ENCODE assay signal across 1 cellular context in the genomic region with DNA sequence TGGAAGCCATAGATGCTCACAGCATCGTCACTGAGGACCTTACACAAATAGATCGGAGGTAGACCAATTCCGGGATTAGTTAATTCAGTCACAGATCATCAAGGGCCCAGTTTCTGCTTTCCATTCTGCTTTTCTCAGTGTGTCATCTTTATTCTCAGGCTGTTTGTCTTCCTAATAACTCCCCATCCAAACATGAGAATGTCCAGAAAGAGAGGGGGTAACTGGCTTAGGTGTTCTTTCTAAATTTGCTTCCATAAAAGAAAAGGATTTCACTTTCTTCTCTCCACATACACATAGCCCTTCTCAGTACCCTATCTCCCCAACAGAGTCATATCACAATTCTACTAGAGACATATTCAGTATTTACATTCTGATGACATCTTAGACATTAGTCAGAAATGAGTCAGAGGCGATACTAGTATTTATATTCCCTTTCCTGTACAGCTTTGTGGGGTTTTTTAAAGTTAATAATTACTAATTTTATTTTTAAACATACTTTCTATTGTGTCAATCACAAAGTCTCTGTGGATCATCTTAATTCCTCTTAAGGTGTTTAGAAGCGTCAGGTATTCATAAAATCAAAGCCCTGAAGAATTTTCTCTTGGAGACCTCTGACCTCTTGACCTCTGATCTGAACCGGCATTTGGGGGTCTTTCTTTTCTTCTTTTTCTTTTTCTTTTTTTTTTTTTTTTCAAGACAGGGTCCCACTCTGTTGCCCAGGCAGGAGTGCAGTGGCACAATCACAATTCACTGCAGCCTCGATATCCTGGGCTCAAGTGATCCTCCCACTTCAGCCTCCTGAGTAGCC.
TF ChIP-seq lines count a peak whose summit lies in the region.

No MANE protein-coding gene starts in this region.

TF ChIP-seq in SK-N-SH, 30 proteins besides CTCF, POLR2A, EP300 and RAD21:
- TF ChIP-seq EZH2phosphoT487 (IDR thresholded peaks at IDR 0.05; ENCODE audit: borderline replicate concordance, low read depth) (no peak), SMC3 (IDR thresholded peaks at IDR 0.05; ENCODE audit: low read depth, low read length) (no peak), RXRA (IDR thresholded peaks at IDR 0.05; ENCODE audit: borderline replicate concordance, low read depth) (no peak), YY1 (IDR thresholded peaks at IDR 0.05; ENCODE audit: low read depth) (no peak), GATA2 (CRISPR knock-in tag; IDR thresholded peaks at IDR 0.05) (no peak), NRF1 (IDR thresholded peaks at IDR 0.05; ENCODE audit: low read depth, low read length) (no peak), GABPA (IDR thresholded peaks at IDR 0.05; ENCODE audit: low read depth) (no peak), CHD2 (IDR thresholded peaks at IDR 0.05; ENCODE audit: low read length, partially characterized antibody) (no peak), POLR2AphosphoS5 (IDR thresholded peaks at IDR 0.05; ENCODE audit: low read depth, low read length) (no peak), TCF12 (IDR thresholded peaks at IDR 0.05) (peak; percentile 47; the same call in 1 of the 2 replicates), FOSL2 (IDR thresholded peaks at IDR 0.05; ENCODE audit: borderline replicate concordance, low read depth) (peak; percentile 88), RFX5 (IDR thresholded peaks at IDR 0.05; ENCODE audit: low read length) (no peak), SIN3A (IDR thresholded peaks at IDR 0.05; ENCODE audit: borderline replicate concordance, low read depth, low read length) (no peak), MXI1 (IDR thresholded peaks at IDR 0.05; ENCODE audit: low read depth, low read length) (no peak), FOXJ3 (CRISPR knock-in tag; IDR thresholded peaks at IDR 0.05) (no peak), TEAD4 (IDR thresholded peaks at IDR 0.05; ENCODE audit: borderline replicate concordance, insufficient read depth) (peak; percentile 41; the same call in 1 of the 2 replicates), RCOR1 (IDR thresholded peaks at IDR 0.05; ENCODE audit: low read length) (no peak), TAF1 (IDR thresholded peaks at IDR 0.05; ENCODE audit: borderline replicate concordance, low read depth, low read length) (no peak), FOXM1 (IDR thresholded peaks at IDR 0.05; ENCODE audit: low read depth) (no peak), ELF1 (IDR thresholded peaks at IDR 0.05) (no peak), NFIC (IDR thresholded peaks at IDR 0.05; ENCODE audit: borderline replicate concordance) (no peak), JUND (IDR thresholded peaks at IDR 0.05) (peak; percentile 79), MEF2A (IDR thresholded peaks at IDR 0.05; ENCODE audit: borderline replicate concordance, low read depth) (no peak)
- TF ChIP-seq, protein P1, sequence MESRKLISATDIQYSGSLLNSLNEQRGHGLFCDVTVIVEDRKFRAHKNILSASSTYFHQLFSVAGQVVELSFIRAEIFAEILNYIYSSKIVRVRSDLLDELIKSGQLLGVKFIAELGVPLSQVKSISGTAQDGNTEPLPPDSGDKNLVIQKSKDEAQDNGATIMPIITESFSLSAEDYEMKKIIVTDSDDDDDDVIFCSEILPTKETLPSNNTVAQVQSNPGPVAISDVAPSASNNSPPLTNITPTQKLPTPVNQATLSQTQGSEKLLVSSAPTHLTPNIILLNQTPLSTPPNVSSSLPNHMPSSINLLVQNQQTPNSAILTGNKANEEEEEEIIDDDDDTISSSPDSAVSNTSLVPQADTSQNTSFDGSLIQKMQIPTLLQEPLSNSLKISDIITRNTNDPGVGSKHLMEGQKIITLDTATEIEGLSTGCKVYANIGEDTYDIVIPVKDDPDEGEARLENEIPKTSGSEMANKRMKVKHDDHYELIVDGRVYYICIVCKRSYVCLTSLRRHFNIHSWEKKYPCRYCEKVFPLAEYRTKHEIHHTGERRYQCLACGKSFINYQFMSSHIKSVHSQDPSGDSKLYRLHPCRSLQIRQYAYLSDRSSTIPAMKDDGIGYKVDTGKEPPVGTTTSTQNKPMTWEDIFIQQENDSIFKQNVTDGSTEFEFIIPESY (IDR thresholded peaks at IDR 0.05; ENCODE audit: borderline replicate concordance, low read depth) = no peak
- TF ChIP-seq, protein P2, sequence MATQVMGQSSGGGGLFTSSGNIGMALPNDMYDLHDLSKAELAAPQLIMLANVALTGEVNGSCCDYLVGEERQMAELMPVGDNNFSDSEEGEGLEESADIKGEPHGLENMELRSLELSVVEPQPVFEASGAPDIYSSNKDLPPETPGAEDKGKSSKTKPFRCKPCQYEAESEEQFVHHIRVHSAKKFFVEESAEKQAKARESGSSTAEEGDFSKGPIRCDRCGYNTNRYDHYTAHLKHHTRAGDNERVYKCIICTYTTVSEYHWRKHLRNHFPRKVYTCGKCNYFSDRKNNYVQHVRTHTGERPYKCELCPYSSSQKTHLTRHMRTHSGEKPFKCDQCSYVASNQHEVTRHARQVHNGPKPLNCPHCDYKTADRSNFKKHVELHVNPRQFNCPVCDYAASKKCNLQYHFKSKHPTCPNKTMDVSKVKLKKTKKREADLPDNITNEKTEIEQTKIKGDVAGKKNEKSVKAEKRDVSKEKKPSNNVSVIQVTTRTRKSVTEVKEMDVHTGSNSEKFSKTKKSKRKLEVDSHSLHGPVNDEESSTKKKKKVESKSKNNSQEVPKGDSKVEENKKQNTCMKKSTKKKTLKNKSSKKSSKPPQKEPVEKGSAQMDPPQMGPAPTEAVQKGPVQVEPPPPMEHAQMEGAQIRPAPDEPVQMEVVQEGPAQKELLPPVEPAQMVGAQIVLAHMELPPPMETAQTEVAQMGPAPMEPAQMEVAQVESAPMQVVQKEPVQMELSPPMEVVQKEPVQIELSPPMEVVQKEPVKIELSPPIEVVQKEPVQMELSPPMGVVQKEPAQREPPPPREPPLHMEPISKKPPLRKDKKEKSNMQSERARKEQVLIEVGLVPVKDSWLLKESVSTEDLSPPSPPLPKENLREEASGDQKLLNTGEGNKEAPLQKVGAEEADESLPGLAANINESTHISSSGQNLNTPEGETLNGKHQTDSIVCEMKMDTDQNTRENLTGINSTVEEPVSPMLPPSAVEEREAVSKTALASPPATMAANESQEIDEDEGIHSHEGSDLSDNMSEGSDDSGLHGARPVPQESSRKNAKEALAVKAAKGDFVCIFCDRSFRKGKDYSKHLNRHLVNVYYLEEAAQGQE (IDR thresholded peaks at IDR 0.05; ENCODE audit: low read depth, low read length) = no peak
- TF ChIP-seq, protein P3, sequence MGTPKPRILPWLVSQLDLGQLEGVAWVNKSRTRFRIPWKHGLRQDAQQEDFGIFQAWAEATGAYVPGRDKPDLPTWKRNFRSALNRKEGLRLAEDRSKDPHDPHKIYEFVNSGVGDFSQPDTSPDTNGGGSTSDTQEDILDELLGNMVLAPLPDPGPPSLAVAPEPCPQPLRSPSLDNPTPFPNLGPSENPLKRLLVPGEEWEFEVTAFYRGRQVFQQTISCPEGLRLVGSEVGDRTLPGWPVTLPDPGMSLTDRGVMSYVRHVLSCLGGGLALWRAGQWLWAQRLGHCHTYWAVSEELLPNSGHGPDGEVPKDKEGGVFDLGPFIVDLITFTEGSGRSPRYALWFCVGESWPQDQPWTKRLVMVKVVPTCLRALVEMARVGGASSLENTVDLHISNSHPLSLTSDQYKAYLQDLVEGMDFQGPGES (IDR thresholded peaks at IDR 0.05; ENCODE audit: low read depth, low read length) = no peak
- TF ChIP-seq, protein P4, sequence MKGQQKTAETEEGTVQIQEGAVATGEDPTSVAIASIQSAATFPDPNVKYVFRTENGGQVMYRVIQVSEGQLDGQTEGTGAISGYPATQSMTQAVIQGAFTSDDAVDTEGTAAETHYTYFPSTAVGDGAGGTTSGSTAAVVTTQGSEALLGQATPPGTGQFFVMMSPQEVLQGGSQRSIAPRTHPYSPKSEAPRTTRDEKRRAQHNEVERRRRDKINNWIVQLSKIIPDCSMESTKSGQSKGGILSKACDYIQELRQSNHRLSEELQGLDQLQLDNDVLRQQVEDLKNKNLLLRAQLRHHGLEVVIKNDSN (IDR thresholded peaks at IDR 0.05; ENCODE audit: borderline replicate concordance, low read depth) = no peak
- TF ChIP-seq, protein P5, sequence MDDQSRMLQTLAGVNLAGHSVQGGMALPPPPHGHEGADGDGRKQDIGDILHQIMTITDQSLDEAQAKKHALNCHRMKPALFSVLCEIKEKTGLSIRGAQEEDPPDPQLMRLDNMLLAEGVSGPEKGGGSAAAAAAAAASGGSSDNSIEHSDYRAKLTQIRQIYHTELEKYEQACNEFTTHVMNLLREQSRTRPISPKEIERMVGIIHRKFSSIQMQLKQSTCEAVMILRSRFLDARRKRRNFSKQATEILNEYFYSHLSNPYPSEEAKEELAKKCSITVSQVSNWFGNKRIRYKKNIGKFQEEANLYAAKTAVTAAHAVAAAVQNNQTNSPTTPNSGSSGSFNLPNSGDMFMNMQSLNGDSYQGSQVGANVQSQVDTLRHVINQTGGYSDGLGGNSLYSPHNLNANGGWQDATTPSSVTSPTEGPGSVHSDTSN (IDR thresholded peaks at IDR 0.05) = peak; percentile 47; the same call in 1 of the 2 replicates
- TF ChIP-seq, protein P6, sequence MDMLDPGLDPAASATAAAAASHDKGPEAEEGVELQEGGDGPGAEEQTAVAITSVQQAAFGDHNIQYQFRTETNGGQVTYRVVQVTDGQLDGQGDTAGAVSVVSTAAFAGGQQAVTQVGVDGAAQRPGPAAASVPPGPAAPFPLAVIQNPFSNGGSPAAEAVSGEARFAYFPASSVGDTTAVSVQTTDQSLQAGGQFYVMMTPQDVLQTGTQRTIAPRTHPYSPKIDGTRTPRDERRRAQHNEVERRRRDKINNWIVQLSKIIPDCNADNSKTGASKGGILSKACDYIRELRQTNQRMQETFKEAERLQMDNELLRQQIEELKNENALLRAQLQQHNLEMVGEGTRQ (IDR thresholded peaks at IDR 0.05; ENCODE audit: borderline replicate concordance, low read depth, low read length) = no peak
- TF ChIP-seq, protein P7, sequence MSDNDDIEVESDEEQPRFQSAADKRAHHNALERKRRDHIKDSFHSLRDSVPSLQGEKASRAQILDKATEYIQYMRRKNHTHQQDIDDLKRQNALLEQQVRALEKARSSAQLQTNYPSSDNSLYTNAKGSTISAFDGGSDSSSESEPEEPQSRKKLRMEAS (IDR thresholded peaks at IDR 0.05; ENCODE audit: low read depth) = no peak
